Comparison of ENCODE assay signal across 5 cellular contexts in the genomic region with DNA sequence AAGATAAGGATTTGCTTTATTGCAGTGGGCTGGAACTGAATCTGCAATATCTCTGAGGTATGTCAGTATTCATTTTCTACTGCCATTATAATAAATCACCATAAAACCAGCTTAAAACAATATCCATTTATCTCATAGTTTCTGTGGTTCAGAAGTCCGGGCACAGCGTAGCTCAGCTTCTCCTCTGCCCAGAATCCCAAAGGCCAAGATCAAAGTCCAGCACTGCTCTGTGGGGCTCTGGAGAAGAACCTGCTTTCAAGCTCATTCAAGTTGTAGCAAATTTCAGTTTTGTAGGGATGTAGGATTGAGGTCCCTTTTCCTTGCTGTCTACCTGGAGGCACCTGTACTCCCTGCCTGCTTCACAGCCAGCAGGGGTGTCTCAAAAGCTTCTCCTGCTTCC.
"Had no signal": no experiment of that assay in that cellular context is flagged by ENCODE, and none has a peak within 500 bp of the region (broad histone marks: within the 10 kb centered on the region; RNA-seq: fewer than 3 reads in every experiment).

No MANE protein-coding gene starts in this region.

- FAIRE-seq: HTR-8/SVneo, K562 had no signal

- H3K27ac ChIP-seq: HL-60 had no signal

- DNase-seq: IMR-90, KBM-7 had no signal

- H3K4me3 ChIP-seq: K562 had no signal

- ATAC-seq: K562 had no signal
